1 cellular context compared by ENCODE assay signal in the genomic region with DNA sequence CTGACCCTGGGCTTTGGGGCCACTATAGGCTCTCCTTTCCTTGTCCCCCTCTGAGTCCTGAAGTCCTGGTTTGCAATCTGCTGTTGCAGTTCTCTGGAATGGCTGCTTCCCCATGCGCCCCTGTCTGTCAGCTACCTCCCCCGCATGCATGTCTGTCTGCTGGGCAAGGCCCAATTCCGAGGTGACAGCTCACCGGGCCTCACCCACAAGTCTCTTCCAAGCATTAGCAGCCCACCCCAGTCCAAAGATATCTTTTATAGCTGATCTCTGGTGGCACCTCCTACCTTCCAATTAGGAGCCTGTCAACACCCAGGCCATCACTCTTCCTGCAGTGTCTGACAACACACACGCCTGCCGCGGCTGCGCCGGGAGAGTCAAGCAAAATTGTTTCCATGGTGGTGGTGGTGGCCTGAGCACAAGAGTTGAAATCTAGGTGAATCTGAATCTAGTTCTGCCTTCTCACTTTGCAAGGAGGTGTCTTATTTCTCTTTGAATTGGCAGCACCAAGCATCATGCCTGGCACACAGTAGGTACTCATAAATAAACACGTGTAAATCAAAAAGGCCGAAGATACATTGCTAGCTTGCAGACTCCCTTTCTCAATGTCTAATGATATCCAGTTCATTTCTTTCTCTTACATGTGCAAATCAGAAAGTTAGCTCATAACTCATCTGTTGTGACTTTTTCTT.
TF ChIP-seq lines count a peak whose summit lies in the region.

No MANE protein-coding gene starts in this region.

TF ChIP-seq in K562, 482 proteins besides CTCF, POLR2A, EP300 and RAD21 (continued from another document and continues in another):
- TF ChIP-seq, protein P1, sequence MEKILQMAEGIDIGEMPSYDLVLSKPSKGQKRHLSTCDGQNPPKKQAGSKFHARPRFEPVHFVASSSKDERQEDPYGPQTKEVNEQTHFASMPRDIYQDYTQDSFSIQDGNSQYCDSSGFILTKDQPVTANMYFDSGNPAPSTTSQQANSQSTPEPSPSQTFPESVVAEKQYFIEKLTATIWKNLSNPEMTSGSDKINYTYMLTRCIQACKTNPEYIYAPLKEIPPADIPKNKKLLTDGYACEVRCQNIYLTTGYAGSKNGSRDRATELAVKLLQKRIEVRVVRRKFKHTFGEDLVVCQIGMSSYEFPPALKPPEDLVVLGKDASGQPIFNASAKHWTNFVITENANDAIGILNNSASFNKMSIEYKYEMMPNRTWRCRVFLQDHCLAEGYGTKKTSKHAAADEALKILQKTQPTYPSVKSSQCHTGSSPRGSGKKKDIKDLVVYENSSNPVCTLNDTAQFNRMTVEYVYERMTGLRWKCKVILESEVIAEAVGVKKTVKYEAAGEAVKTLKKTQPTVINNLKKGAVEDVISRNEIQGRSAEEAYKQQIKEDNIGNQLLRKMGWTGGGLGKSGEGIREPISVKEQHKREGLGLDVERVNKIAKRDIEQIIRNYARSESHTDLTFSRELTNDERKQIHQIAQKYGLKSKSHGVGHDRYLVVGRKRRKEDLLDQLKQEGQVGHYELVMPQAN (IDR thresholded peaks at IDR 0.05; ENCODE audit: borderline replicate concordance), result peak; percentile 28; the same call in 1 of the 2 replicates
- TF ChIP-seq PHF21A (IDR thresholded peaks at IDR 0.05; ENCODE audit: borderline replicate concordance, low read depth), result no peak
- no peak for TF ChIP-seq SMARCB1 (IDR thresholded peaks at IDR 0.05; ENCODE audit: insufficient read length, low read depth)
- TF ChIP-seq PHF20 (IDR thresholded peaks at IDR 0.05; ENCODE audit: partially characterized antibody), result no peak
- 0 out of 2 replicates have a peak, but pooled peaks have one; percentile 8 for TF ChIP-seq ZNF79 (CRISPR knock-in tag; IDR thresholded peaks at IDR 0.05; ENCODE audit: low read depth)
- TF ChIP-seq ZKSCAN8 (CRISPR knock-in tag; IDR thresholded peaks at IDR 0.05), result no peak
- no peak for TF ChIP-seq ATF1 (CRISPR knock-in tag; IDR thresholded peaks at IDR 0.05)
- peak; percentile 45 for TF ChIP-seq ATF1 (tag; IDR thresholded peaks at IDR 0.05)
- peak; percentile 19 for TF ChIP-seq TAF1 (IDR thresholded peaks at IDR 0.05; ENCODE audit: control insufficient read depth, extremely low read depth, insufficient read depth, low read length, severe bottlenecking)
- TF ChIP-seq SMARCE1 (IDR thresholded peaks at IDR 0.05), result peak; percentile 75
- TF ChIP-seq, protein P2, sequence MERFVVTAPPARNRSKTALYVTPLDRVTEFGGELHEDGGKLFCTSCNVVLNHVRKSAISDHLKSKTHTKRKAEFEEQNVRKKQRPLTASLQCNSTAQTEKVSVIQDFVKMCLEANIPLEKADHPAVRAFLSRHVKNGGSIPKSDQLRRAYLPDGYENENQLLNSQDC (CRISPR knock-in tag; IDR thresholded peaks at IDR 0.05), result no peak
- no peak; the same call in 1 of the 2 replicates for TF ChIP-seq GTF2A2 (tag; IDR thresholded peaks at IDR 0.05)
- TF ChIP-seq ZFX (CRISPR knock-in tag; IDR thresholded peaks at IDR 0.05), result peak; percentile 52
- TF ChIP-seq HMGN3 (IDR thresholded peaks at IDR 0.05; ENCODE audit: borderline replicate concordance, extremely low read depth, insufficient read length, low read depth, low read length), result no peak
- peak; percentile 67; the same call in 1 of the 2 replicates for TF ChIP-seq CTBP1 (IDR thresholded peaks at IDR 0.05; ENCODE audit: borderline replicate concordance)
- peak; percentile 52; the same call in 1 of the 2 replicates for TF ChIP-seq JUN (IDR thresholded peaks at IDR 0.05; ENCODE audit: borderline replicate concordance, low read depth, low read length)
- TF ChIP-seq JUN (CRISPR knock-in tag; IDR thresholded peaks at IDR 0.05; ENCODE audit: borderline replicate concordance), result no peak
- TF ChIP-seq BCLAF1 (IDR thresholded peaks at IDR 0.05; ENCODE audit: borderline replicate concordance in 1 of 2, control insufficient read depth in 1 of 2, low read depth in 2 of 2, low read length in 1 of 2), result 0 out of 4 replicates have a peak, but pooled peaks of 1 of the 2 experiments have one; percentile 28
- no peak for TF ChIP-seq RBM17 (IDR thresholded peaks at IDR 0.05; ENCODE audit: borderline replicate concordance, low read depth, low read length)
- peak; percentile 28 for TF ChIP-seq TAF9B (IDR thresholded peaks at IDR 0.05; ENCODE audit: partially characterized antibody)
- peak; percentile 34 for TF ChIP-seq TBP (optimal IDR thresholded peaks at IDR 0.05; ENCODE audit: low read depth, low read length)
- TF ChIP-seq, protein P3, sequence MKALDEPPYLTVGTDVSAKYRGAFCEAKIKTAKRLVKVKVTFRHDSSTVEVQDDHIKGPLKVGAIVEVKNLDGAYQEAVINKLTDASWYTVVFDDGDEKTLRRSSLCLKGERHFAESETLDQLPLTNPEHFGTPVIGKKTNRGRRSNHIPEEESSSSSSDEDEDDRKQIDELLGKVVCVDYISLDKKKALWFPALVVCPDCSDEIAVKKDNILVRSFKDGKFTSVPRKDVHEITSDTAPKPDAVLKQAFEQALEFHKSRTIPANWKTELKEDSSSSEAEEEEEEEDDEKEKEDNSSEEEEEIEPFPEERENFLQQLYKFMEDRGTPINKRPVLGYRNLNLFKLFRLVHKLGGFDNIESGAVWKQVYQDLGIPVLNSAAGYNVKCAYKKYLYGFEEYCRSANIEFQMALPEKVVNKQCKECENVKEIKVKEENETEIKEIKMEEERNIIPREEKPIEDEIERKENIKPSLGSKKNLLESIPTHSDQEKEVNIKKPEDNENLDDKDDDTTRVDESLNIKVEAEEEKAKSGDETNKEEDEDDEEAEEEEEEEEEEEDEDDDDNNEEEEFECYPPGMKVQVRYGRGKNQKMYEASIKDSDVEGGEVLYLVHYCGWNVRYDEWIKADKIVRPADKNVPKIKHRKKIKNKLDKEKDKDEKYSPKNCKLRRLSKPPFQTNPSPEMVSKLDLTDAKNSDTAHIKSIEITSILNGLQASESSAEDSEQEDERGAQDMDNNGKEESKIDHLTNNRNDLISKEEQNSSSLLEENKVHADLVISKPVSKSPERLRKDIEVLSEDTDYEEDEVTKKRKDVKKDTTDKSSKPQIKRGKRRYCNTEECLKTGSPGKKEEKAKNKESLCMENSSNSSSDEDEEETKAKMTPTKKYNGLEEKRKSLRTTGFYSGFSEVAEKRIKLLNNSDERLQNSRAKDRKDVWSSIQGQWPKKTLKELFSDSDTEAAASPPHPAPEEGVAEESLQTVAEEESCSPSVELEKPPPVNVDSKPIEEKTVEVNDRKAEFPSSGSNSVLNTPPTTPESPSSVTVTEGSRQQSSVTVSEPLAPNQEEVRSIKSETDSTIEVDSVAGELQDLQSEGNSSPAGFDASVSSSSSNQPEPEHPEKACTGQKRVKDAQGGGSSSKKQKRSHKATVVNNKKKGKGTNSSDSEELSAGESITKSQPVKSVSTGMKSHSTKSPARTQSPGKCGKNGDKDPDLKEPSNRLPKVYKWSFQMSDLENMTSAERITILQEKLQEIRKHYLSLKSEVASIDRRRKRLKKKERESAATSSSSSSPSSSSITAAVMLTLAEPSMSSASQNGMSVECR (CRISPR knock-in tag; IDR thresholded peaks at IDR 0.05), result peak; percentile 34; the same call in 1 of the 2 replicates
- no peak for TF ChIP-seq SIN3B (IDR thresholded peaks at IDR 0.05; ENCODE audit: low read depth)
- no peak for TF ChIP-seq YBX1 (IDR thresholded peaks at IDR 0.05)
- no peak for TF ChIP-seq ZNF3 (CRISPR knock-in tag; IDR thresholded peaks at IDR 0.05)
- TF ChIP-seq SMARCA4 (IDR thresholded peaks at IDR 0.05), result peak; percentile 56
- no peak for TF ChIP-seq ZNF668 (CRISPR knock-in tag; IDR thresholded peaks at IDR 0.05)
- peak in 1 of 2 experiments; percentile 40; a peak in 1 of 4 replicates for TF ChIP-seq SIN3A (IDR thresholded peaks at IDR 0.05; ENCODE audit: borderline replicate concordance in 2 of 2, control insufficient read depth in 1 of 2, low read depth in 2 of 2, low read length in 2 of 2)
- TF ChIP-seq MYNN (IDR thresholded peaks at IDR 0.05), result peak; percentile 38; the same call in 1 of the 2 replicates
- no peak for TF ChIP-seq MYNN (CRISPR knock-in tag; IDR thresholded peaks at IDR 0.05)
- TF ChIP-seq, protein P4, sequence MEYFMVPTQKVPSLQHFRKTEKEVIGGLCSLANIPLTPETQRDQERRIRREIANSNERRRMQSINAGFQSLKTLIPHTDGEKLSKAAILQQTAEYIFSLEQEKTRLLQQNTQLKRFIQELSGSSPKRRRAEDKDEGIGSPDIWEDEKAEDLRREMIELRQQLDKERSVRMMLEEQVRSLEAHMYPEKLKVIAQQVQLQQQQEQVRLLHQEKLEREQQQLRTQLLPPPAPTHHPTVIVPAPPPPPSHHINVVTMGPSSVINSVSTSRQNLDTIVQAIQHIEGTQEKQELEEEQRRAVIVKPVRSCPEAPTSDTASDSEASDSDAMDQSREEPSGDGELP (CRISPR knock-in tag; IDR thresholded peaks at IDR 0.05; ENCODE audit: borderline replicate concordance), result peak; percentile 63; the same call in 1 of the 2 replicates
- TF ChIP-seq DMBX1 (CRISPR knock-in tag; IDR thresholded peaks at IDR 0.05; ENCODE audit: borderline replicate concordance), result peak; percentile 69; the same call in 1 of the 2 replicates
- peak; percentile 16; the same call in 1 of the 2 replicates for TF ChIP-seq PYGO2 (tag; IDR thresholded peaks at IDR 0.05)
- 0 out of 2 replicates have a peak, but pooled peaks have one; percentile 37 for TF ChIP-seq TAL1 (IDR thresholded peaks at IDR 0.05)
- peak; percentile 45; the same call in 1 of the 2 replicates for TF ChIP-seq ZEB2 (IDR thresholded peaks at IDR 0.05)
- TF ChIP-seq EGR1 (conservative IDR thresholded peaks at IDR 0.05), result peak; percentile 92
- TF ChIP-seq, protein P5, sequence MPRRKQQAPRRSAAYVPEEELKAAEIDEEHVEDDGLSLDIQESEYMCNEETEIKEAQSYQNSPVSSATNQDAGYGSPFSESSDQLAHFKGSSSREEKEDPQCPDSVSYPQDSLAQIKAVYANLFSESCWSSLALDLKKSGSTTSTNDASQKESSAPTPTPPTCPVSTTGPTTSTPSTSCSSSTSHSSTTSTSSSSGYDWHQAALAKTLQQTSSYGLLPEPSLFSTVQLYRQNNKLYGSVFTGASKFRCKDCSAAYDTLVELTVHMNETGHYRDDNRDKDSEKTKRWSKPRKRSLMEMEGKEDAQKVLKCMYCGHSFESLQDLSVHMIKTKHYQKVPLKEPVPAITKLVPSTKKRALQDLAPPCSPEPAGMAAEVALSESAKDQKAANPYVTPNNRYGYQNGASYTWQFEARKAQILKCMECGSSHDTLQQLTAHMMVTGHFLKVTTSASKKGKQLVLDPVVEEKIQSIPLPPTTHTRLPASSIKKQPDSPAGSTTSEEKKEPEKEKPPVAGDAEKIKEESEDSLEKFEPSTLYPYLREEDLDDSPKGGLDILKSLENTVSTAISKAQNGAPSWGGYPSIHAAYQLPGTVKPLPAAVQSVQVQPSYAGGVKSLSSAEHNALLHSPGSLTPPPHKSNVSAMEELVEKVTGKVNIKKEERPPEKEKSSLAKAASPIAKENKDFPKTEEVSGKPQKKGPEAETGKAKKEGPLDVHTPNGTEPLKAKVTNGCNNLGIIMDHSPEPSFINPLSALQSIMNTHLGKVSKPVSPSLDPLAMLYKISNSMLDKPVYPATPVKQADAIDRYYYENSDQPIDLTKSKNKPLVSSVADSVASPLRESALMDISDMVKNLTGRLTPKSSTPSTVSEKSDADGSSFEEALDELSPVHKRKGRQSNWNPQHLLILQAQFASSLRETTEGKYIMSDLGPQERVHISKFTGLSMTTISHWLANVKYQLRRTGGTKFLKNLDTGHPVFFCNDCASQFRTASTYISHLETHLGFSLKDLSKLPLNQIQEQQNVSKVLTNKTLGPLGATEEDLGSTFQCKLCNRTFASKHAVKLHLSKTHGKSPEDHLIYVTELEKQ (CRISPR knock-in tag; IDR thresholded peaks at IDR 0.05), result 0 out of 2 replicates have a peak, but pooled peaks have one; percentile 5
- no peak for TF ChIP-seq ZNF444 (CRISPR knock-in tag; IDR thresholded peaks at IDR 0.05)
- TF ChIP-seq SMAD4 (CRISPR knock-in tag; conservative IDR thresholded peaks at IDR 0.05), result peak; percentile 96
- TF ChIP-seq, protein P6, sequence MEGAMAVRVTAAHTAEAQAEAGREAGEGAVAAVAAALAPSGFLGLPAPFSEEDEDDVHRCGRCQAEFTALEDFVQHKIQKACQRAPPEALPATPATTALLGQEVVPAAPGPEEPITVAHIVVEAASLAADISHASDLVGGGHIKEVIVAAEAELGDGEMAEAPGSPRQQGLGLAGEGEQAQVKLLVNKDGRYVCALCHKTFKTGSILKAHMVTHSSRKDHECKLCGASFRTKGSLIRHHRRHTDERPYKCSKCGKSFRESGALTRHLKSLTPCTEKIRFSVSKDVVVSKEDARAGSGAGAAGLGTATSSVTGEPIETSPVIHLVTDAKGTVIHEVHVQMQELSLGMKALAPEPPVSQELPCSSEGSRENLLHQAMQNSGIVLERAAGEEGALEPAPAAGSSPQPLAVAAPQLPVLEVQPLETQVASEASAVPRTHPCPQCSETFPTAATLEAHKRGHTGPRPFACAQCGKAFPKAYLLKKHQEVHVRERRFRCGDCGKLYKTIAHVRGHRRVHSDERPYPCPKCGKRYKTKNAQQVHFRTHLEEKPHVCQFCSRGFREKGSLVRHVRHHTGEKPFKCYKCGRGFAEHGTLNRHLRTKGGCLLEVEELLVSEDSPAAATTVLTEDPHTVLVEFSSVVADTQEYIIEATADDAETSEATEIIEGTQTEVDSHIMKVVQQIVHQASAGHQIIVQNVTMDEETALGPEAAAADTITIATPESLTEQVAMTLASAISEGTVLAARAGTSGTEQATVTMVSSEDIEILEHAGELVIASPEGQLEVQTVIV (CRISPR knock-in tag; IDR thresholded peaks at IDR 0.05; ENCODE audit: borderline replicate concordance), result peak; percentile 22; the same call in 1 of the 2 replicates
- no peak for TF ChIP-seq ZBED1 (IDR thresholded peaks at IDR 0.05)
- TF ChIP-seq NEUROD1 (IDR thresholded peaks at IDR 0.05; ENCODE audit: borderline replicate concordance, low read depth, low read length, partially characterized antibody), result peak; percentile 44
- TF ChIP-seq RBFOX2 (IDR thresholded peaks at IDR 0.05; ENCODE audit: low read depth, low read length), result peak; percentile 65
- no peak for TF ChIP-seq RBM25 (IDR thresholded peaks at IDR 0.05; ENCODE audit: low read depth, low read length, severe bottlenecking)
